In genomic region chrX:46704767-46705386, GRCh38 we compare ENCODE assay signal across 8 cellular contexts. TPM values are rescaled to one million over a fixed set of nuclear protein-coding genes. Genes with fewer than 3 reads are reported as not detected.
A peak's percentile ranks its signal among the peaks of the same experiment; 100 is the strongest.
DNase-seq lines count a peak whose midpoint lies in the region; ATAC-seq, FAIRE-seq and TF ChIP-seq lines count a peak whose summit lies in the region.

No MANE protein-coding gene starts in this region.

- H3K4me2 ChIP-seq in A549 = no peak overlapping the region

- no peaks in the 10 kb centered on the region for H3K9me3 ChIP-seq in A549
- no peaks in the 10 kb centered on the region for H3K9me3 ChIP-seq in gastrocnemius medialis
- no peaks in the 10 kb centered on the region for H3K9me3 ChIP-seq in right lobe of liver

- TF ChIP-seq RAD21 in A549 (conservative IDR thresholded peaks at IDR 0.05 in 1 of 2, IDR thresholded peaks at IDR 0.05 in 1 of 2) = no peak

- ATAC-seq in A549 (no peak), GM19351 (IDR thresholded peaks at IDR 0.05; ENCODE audit: unreplicated experiment) (peak; percentile 99), HG03196 (IDR thresholded peaks at IDR 0.05; ENCODE audit: unreplicated experiment) (peak; percentile 84), gastrocnemius medialis (no peak), right lobe of liver (no peak)

- no peaks in the 10 kb centered on the region for H3K27me3 ChIP-seq in gastrocnemius medialis
- H3K27me3 ChIP-seq in right lobe of liver = no peaks in the 10 kb centered on the region

- peak; percentile 74 for FAIRE-seq in A549 (lab: Jason Lieb, UNC)

- in situ Hi-C loops in gastrocnemius medialis (cut with MboI; ENCODE audit: low sequenced_read_pairs in 4 of 4) = no loop called here

- TF ChIP-seq POLR2A in A549 (IDR thresholded peaks at IDR 0.05; ENCODE audit: low read length) (no peak), gastrocnemius medialis (IDR thresholded peaks at IDR 0.05) (no peak), right lobe of liver (IDR thresholded peaks at IDR 0.05) (no peak)

- POLR2A ChIA-PET in A549 (lab: Yijun Ruan, JAX) = no interaction called here

- intact Hi-C loops in gastrocnemius medialis (cut with DNase I; ENCODE audit: low total_unique reads) = no loop called here
- intact Hi-C loops in right lobe of liver (cut with DNase I) = no loop called here

- H3K27ac ChIP-seq in A549 (no peak overlapping the region), gastrocnemius medialis (no peak overlapping the region), right lobe of liver (no peak overlapping the region)

- CTCF ChIA-PET in A549 (lab: Yijun Ruan, JAX) = interaction anchor here (0.8 kb wide), 1 partner anchor 18 kb away, joined by 3 read pairs; no protein-coding TSS in a partner anchor

- H3K36me3 ChIP-seq in gastrocnemius medialis = no peaks in the 10 kb centered on the region
- no peaks in the 10 kb centered on the region for H3K36me3 ChIP-seq in right lobe of liver

- TF ChIP-seq CTCF in A549 (IDR thresholded peaks at IDR 0.05) = no peak
- no peak for TF ChIP-seq CTCF in gastrocnemius medialis (IDR thresholded peaks at IDR 0.05 in 4 of 5, conservative IDR thresholded peaks at IDR 0.05 in 1 of 5)
- TF ChIP-seq CTCF in right lobe of liver (IDR thresholded peaks at IDR 0.05) = no peak

- H3K4me3 ChIP-seq in A549 (no peak overlapping the region), gastrocnemius medialis (no peak overlapping the region), right lobe of liver (no peak overlapping the region)

- no peak for DNase-seq in A549 (ENCODE audit: low read depth in 1 of 2, low spot score in 1 of 2)
- DNase-seq in activated T-cell treated with anti-CD3 and anti-CD28 coated beads, Interleukin-2, amount 50 U/mL, for 48 hours = peak; percentile 58 to 66
- DNase-seq in stimulated activated CD4-positive, alpha-beta T cell treated with anti-CD3 and anti-CD28 coated beads, TNF-alpha, amount 100 ng/mL, for 48 hours (ENCODE audit: low read depth in 3 of 3) = peak in 2 of 3 donors; percentile 9 to 12
- DNase-seq in T1000 (lab: John Stamatoyannopoulos, UW) = no peak
- no peak for DNase-seq in gastrocnemius medialis
- DNase-seq in right lobe of liver = no peak

- TF ChIP-seq EP300 in A549 (IDR thresholded peaks at IDR 0.05) = no peak

- H3K4me1 ChIP-seq in A549 (0 out of 3 replicates have a peak, but pooled peaks cover 3% of the 10 kb centered on the region), gastrocnemius medialis (no peaks in the 10 kb centered on the region), right lobe of liver (no peaks in the 10 kb centered on the region)

- 83% methylated on average over 3 of the region's 3 CpGs for WGBS in A549 (ENCODE audit: missing lambda C conversion rate)
- 56% methylated on average over 3 of the region's 3 CpGs for WGBS in right lobe of liver (ENCODE audit: insufficient coverage, low coverage, low lambda C conversion rate, missing lambda C conversion rate)

TF ChIP-seq in A549, 52 proteins besides CTCF, POLR2A, EP300 and RAD21:
- no peak for TF ChIP-seq HOXB5 (CRISPR knock-in tag; IDR thresholded peaks at IDR 0.05)
- no peak for TF ChIP-seq FOSB (CRISPR knock-in tag; IDR thresholded peaks at IDR 0.05)
- TF ChIP-seq ESRRA (IDR thresholded peaks at IDR 0.05; ENCODE audit: borderline replicate concordance, low read length) = no peak
- no peak for TF ChIP-seq ZNF302 (CRISPR knock-in tag; IDR thresholded peaks at IDR 0.05)
- no peak for TF ChIP-seq KDM1A (IDR thresholded peaks at IDR 0.05; ENCODE audit: low read depth)
- no peak for TF ChIP-seq RNF2 (IDR thresholded peaks at IDR 0.05; ENCODE audit: borderline replicate concordance, low read depth)
TF ChIP-seq in A549: peak in this region for 0.

RNA-seq across cellular contexts. Expression of gene SLC9A7, which starts 54.0 kb away (rescaled TPM):
- polyA plus RNA-seq in A549 (2011; rRNA removed) (21.1 and 22.3 TPM in 2 replicates), A549 (2017; fragmentation: RNase III; extraction: RNeasy Plus Mini Kit Qiagen cat#74134 plus additional on column Dnase treatment) (9.8 to 11.4 TPM (median 11.2 TPM) in 3 replicates)
- polyA plus RNA-seq in A549 (2012; cell fraction: cytosol; rRNA removed) = 8.7 and 9.3 TPM in 2 replicates
- polyA plus RNA-seq in A549 (2012; cell fraction: nucleus; rRNA removed) = 10.7 and 11.1 TPM in 2 replicates
- polyA minus RNA-seq in A549 (2011; rRNA and poly(A)+ RNA removed) = 54.4 and 77.5 TPM in 2 replicates
- total RNA-seq in gastrocnemius medialis (10 to 100 TPM; 13.3 to 27.4 (median 20.0) TPM), right lobe of liver (1 to 10 TPM; 5.7 to 9.0 (median 6.4) TPM)

Comparison
In these comparisons a context has a peak if more than half of its experiments do, and no peak if none do; other contexts are left out.
1. ATAC-seq: peak in GM19351 (single experiment) and HG03196 (single experiment); none in A549 (0 of 2), gastrocnemius medialis (0 of 2) and right lobe of liver (0 of 4).
2. DNase-seq: peak in activated T-cell treated with anti-CD3 and anti-CD28 coated beads, Interleukin-2, amount 50 U/mL, for 48 hours (2 of 2) and stimulated activated CD4-positive, alpha-beta T cell treated with anti-CD3 and anti-CD28 coated beads, TNF-alpha, amount 100 ng/mL, for 48 hours (2 of 3); none in A549 (0 of 2), T1000 (single experiment), gastrocnemius medialis (0 of 2) and right lobe of liver (0 of 3).